In genomic region chr4:633406-633805, GRCh38 we compare ENCODE assay signal across 1 cellular context.
TF ChIP-seq lines count a peak whose summit lies in the region.

No MANE protein-coding gene starts in this region.

TF ChIP-seq in WTC11, 78 proteins besides CTCF, POLR2A, EP300 and RAD21 (continued from another document):
- TF ChIP-seq ARID4B (CRISPR knock-in tag; IDR thresholded peaks at IDR 0.05; ENCODE audit: borderline replicate concordance) (no peak), GTF2I (CRISPR knock-in tag; conservative IDR thresholded peaks at IDR 0.05) (no peak), ZNF416 (CRISPR knock-in tag; IDR thresholded peaks at IDR 0.05) (no peak), TEAD1 (CRISPR knock-in tag; IDR thresholded peaks at IDR 0.05) (no peak), ZSCAN18 (CRISPR knock-in tag; IDR thresholded peaks at IDR 0.05) (no peak)
TF ChIP-seq in WTC11: peak in this region for 0.
